1 cellular context compared by ENCODE assay signal in the genomic region with DNA sequence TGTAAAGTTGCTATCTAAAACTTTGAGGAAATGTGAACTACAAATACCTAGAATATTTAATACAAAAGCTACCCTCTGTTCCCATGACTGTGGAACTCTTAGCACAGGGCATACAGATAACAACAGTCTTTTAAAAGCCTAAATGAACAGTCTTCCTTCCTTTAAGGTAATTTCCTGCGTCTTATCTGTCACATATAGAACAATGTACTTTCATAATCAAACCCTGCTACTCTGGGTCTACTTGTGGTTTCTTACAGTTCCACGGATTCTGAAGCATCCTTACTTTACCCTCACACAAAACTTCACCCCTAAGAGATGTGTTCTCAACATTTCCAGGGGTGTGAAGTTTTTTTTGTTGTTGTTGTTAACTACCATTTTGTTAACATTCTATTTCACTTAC.
TF ChIP-seq lines count a peak whose summit lies in the region.

No MANE protein-coding gene starts in this region.

TF ChIP-seq in H1, 55 proteins besides CTCF, POLR2A, EP300 and RAD21:
- TF ChIP-seq BRCA1 (IDR thresholded peaks at IDR 0.05; ENCODE audit: low read depth, low read length) (no peak), EGR1 (IDR thresholded peaks at IDR 0.05; ENCODE audit: borderline replicate concordance, low read depth, low read length) (no peak), POU5F1 (IDR thresholded peaks at IDR 0.05; ENCODE audit: low read depth, low read length) (no peak), CHD2 (IDR thresholded peaks at IDR 0.05; ENCODE audit: low read length) (no peak), SIN3A (conservative IDR thresholded peaks at IDR 0.05 in 1 of 2, IDR thresholded peaks at IDR 0.05 in 1 of 2; ENCODE audit: low read depth in 1 of 2, low read length in 2 of 2) (no peak), KDM1A (IDR thresholded peaks at IDR 0.05; ENCODE audit: borderline replicate concordance, low read length) (no peak), KDM5A (IDR thresholded peaks at IDR 0.05; ENCODE audit: low read length) (no peak), NRF1 (IDR thresholded peaks at IDR 0.05; ENCODE audit: low read depth, low read length) (no peak), ATF2 (IDR thresholded peaks at IDR 0.05; ENCODE audit: low read length) (no peak), YY1 (IDR thresholded peaks at IDR 0.05; ENCODE audit: low read depth, low read length) (no peak)
